ENCODE assay signal across 1 cellular context in genomic region chr10:73935895-73936294, GRCh38.
TF ChIP-seq lines count a peak whose summit lies in the region.

No MANE protein-coding gene starts in this region.

TF ChIP-seq in GM23338, 12 proteins besides CTCF, POLR2A, EP300 and RAD21 (continued from another document):
- TF ChIP-seq ZNF462 (CRISPR knock-in tag; IDR thresholded peaks at IDR 0.05) (no peak), REST (IDR thresholded peaks at IDR 0.05; ENCODE audit: unreplicated experiment) (no peak)
